ENCODE assay signal across 8 cellular contexts in genomic region chr15:44296625-44297524, GRCh38. TPM values are rescaled to one million over a fixed set of nuclear protein-coding genes. Genes with fewer than 3 reads are reported as not detected.
DNase-seq lines count a peak whose midpoint lies in the region; ATAC-seq, FAIRE-seq and TF ChIP-seq lines count a peak whose summit lies in the region.

No MANE protein-coding gene starts in this region.

- H3K9me3 ChIP-seq in astrocyte (ENCODE audit: insufficient read depth, low read depth, low read length) = no peaks in the 10 kb centered on the region

- peak overlapping the region; percentile 57 for H3K27ac ChIP-seq in astrocyte (ENCODE audit: low read depth, low read length)

- H3K4me1 Mint-ChIP-seq in astrocyte (ENCODE audit: low read depth, unreplicated experiment) = peaks cover 18% of the 10 kb centered on the region

- H3K36me3 Mint-ChIP-seq in astrocyte (ENCODE audit: low read depth, unreplicated experiment) = peaks cover 10% of the 10 kb centered on the region

- no peak for TF ChIP-seq CTCF in astrocyte (IDR thresholded peaks at IDR 0.05; ENCODE audit: insufficient read depth, low read depth, low read length)

- peaks cover 33% of the 10 kb centered on the region for H4K20me1 ChIP-seq in astrocyte (ENCODE audit: insufficient read depth, low read length)

- H3K4me3 Mint-ChIP-seq in astrocyte (ENCODE audit: unreplicated experiment) = peak overlapping the region; percentile 7

- ATAC-seq in GM18907 (IDR thresholded peaks at IDR 0.05; ENCODE audit: unreplicated experiment) (no peak), GM21576 (IDR thresholded peaks at IDR 0.05; ENCODE audit: unreplicated experiment) (no peak)

- no peaks in the 10 kb centered on the region for H3K27me3 Mint-ChIP-seq in astrocyte (ENCODE audit: low read depth, unreplicated experiment)

- H3K36me3 ChIP-seq in astrocyte (ENCODE audit: insufficient read depth, low read length) = no peaks in the 10 kb centered on the region

- H3K27me3 ChIP-seq in astrocyte (ENCODE audit: insufficient read depth, low read length) = no peaks in the 10 kb centered on the region

- H3K79me2 ChIP-seq in astrocyte (ENCODE audit: insufficient read depth, low read length) = peaks cover 72% of the 10 kb centered on the region

- no peaks in the 10 kb centered on the region for H3K9me3 Mint-ChIP-seq in astrocyte (ENCODE audit: unreplicated experiment)

- H3K4me2 ChIP-seq in astrocyte (ENCODE audit: low read length) = peak overlapping the region; percentile 29

- DNase-seq in NCI-H2171 treated with DMSO at 0.1 percent for 48 hours (lab: John Stamatoyannopoulos, UW) (peak; percentile 76), NCI-H2171 (lab: John Stamatoyannopoulos, UW) (no peak), NCI-H2029 (lab: John Stamatoyannopoulos, UW) (peak; percentile 65), astrocyte (ENCODE audit: low read depth) (peak; percentile 64), kidney glomerular epithelial cell (lab: John Stamatoyannopoulos, UW) (peak; percentile 37), 8988T (no peak)

- peak overlapping the region; percentile 67 for H3K27ac Mint-ChIP-seq in astrocyte (ENCODE audit: unreplicated experiment)

- H2AFZ ChIP-seq in astrocyte (ENCODE audit: low read depth, low read length) = no peak overlapping the region

- no peak for FAIRE-seq in astrocyte (lab: Jason Lieb, UNC)

- H3K4me3 ChIP-seq in astrocyte (ENCODE audit: insufficient read depth, low read depth, low read length) = no peak overlapping the region

- H3K9ac ChIP-seq in astrocyte (ENCODE audit: low read length) = no peak overlapping the region

- peaks cover 9% of the 10 kb centered on the region for H3K4me1 ChIP-seq in astrocyte (ENCODE audit: insufficient read depth, low read length)

RNA-seq across cellular contexts. Expression of gene GOLM2, which starts 8.4 kb away (rescaled TPM):
- total RNA-seq in astrocyte = 71.0 and 75.5 TPM in 2 replicates

Comparison
In these comparisons a context has a peak if more than half of its experiments do, and no peak if none do; other contexts are left out.
1. DNase-seq: peak in NCI-H2171 treated with DMSO at 0.1 percent for 48 hours (single experiment), NCI-H2029 (single experiment), astrocyte (single experiment) and kidney glomerular epithelial cell (single experiment); none in NCI-H2171 (single experiment) and 8988T (single experiment).